Comparison of ENCODE assay signal across 16 cellular contexts in the genomic region with DNA sequence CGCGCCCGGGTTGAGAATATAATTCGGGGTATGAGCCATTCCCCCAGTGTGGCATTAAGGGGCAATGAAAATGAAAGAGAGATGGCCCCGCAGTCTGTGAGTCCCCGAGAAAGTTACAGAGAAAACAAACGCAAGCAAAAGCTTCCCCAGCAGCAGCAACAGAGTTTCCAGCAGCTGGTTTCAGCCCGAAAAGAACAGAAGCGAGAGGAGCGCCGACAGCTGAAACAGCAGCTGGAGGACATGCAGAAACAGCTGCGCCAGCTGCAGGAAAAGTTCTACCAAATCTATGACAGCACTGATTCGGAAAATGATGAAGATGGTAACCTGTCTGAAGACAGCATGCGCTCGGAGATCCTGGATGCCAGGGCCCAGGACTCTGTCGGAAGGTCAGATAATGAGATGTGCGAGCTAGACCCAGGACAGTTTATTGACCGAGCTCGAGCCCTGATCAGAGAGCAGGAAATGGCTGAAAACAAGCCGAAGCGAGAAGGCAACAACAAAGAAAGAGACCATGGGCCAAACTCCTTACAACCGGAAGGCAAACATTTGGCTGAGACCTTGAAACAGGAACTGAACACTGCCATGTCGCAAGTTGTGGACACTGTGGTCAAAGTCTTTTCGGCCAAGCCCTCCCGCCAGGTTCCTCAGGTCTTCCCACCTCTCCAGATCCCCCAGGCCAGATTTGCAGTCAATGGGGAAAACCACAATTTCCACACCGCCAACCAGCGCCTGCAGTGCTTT. TPM values are rescaled to one million over a fixed set of nuclear protein-coding genes. Genes with fewer than 3 reads are reported as not detected.
DNase-seq lines count a peak whose midpoint lies in the region; ATAC-seq and TF ChIP-seq lines count a peak whose summit lies in the region.
"Had no signal": no experiment of that assay in that cellular context is flagged by ENCODE, and none has a peak within 500 bp of the region (broad histone marks: within the 10 kb centered on the region; RNA-seq: fewer than 3 reads in every experiment).

No MANE protein-coding gene starts in this region.

- H3K36me3 ChIP-seq in IMR-90 (ENCODE audit: control insufficient read depth, insufficient read depth, low read length) (no peaks in the 10 kb centered on the region), rectal smooth muscle tissue (ENCODE audit: control insufficient read depth, insufficient read depth, low read length) (no peaks in the 10 kb centered on the region)
- H3K36me3 ChIP-seq: MG63 had no signal

- H3K4me3 ChIP-seq in IMR-90 (ENCODE audit: insufficient read depth, low read depth, low read length) (no peak overlapping the region; the same call in 1 of the 2 replicates), rectal smooth muscle tissue (ENCODE audit: low read length) (peak overlapping the region; percentile 1)
- H3K4me3 ChIP-seq: MG63 had no signal

- H2AK9ac ChIP-seq in IMR-90 (replicated peaks; ENCODE audit: low read depth, low read length, poor library complexity) = no peak overlapping the region

- no peak overlapping the region for H2AFZ ChIP-seq in IMR-90 (replicated peaks; ENCODE audit: low read length, poor library complexity)

- H3K9me1 ChIP-seq in IMR-90 (ENCODE audit: insufficient read depth, low read length) = no peaks in the 10 kb centered on the region

- in situ Hi-C loops in IMR-90 (cut with MboI; ENCODE audit: low sequenced_read_pairs) = no loop called here

- TF ChIP-seq CTCF in IMR-90 (conservative IDR thresholded peaks at IDR 0.05; ENCODE audit: low read depth, low read length) (no peak), progenitor cell of endocrine pancreas (IDR thresholded peaks at IDR 0.05; ENCODE audit: unreplicated experiment) (no peak)

- no peak overlapping the region for H2AK5ac ChIP-seq in IMR-90 (ENCODE audit: low read depth, low read length)

- no peak overlapping the region for H3K27ac ChIP-seq in IMR-90 (ENCODE audit: insufficient read depth, low read length)
- H3K27ac ChIP-seq in rectal smooth muscle tissue (ENCODE audit: low read depth, low read length) = no peak overlapping the region

- H2BK5ac ChIP-seq in IMR-90 (ENCODE audit: low read depth, low read length, poor library complexity, severe bottlenecking) = no peak overlapping the region

- no peak overlapping the region for H2BK15ac ChIP-seq in IMR-90 (ENCODE audit: low read depth, low read length)

- no peak overlapping the region for H2BK120ac ChIP-seq in IMR-90 (ENCODE audit: low read depth, low read length)

- H3K27me3 Mint-ChIP-seq in progenitor cell of endocrine pancreas = no peaks in the 10 kb centered on the region

- H3K9me3 ChIP-seq in IMR-90 (ENCODE audit: control insufficient read depth, insufficient read depth, low read length) = no peaks in the 10 kb centered on the region
- H3K9me3 ChIP-seq: MG63 had no signal

- H3K79me1 ChIP-seq in IMR-90 (ENCODE audit: low read depth in 1 of 2, low read length in 2 of 2) = no peaks in the 10 kb centered on the region

- dilution Hi-C loops in IMR-90 (cut with HindIII; ENCODE audit: low sequenced_read_pairs, unreplicated experiment) = no loop called here

- H3K36me3 Mint-ChIP-seq in progenitor cell of endocrine pancreas (ENCODE audit: insufficient read depth) = peaks cover 34% of the 10 kb centered on the region

- no peak for TF ChIP-seq POLR2A in IMR-90 (IDR thresholded peaks at IDR 0.05; ENCODE audit: low read depth, low read length)

- intact Hi-C loops in IMR-90 (cut with micrococcal nuclease) = no loop called here
- intact Hi-C loops in Right ventricle myocardium superior (cut with DNase I) = no loop called here

- H3K4me1 Mint-ChIP-seq in progenitor cell of endocrine pancreas (ENCODE audit: low read depth) = peaks cover 36% of the 10 kb centered on the region

- H3K27ac Mint-ChIP-seq in progenitor cell of endocrine pancreas = no peak overlapping the region

- no peak overlapping the region for H3K9ac ChIP-seq in IMR-90 (ENCODE audit: low read depth, low read length)
- no peak overlapping the region for H3K9ac ChIP-seq in rectal smooth muscle tissue (ENCODE audit: low read length)

- DNase-seq in IMR-90 (no peak), SKM-1 (lab: John Stamatoyannopoulos, UW; ENCODE audit: unreplicated experiment) (peak; percentile 71), Right ventricle myocardium superior (no peak), progenitor cell of endocrine pancreas (ENCODE audit: low spot score, unreplicated experiment) (no peak), NCI-H1417 (lab: John Stamatoyannopoulos, UW) (no peak)
- DNase-seq in stimulated activated CD4-positive, alpha-beta T cell treated with anti-CD3 and anti-CD28 coated beads, Interleukin-1b, Interleukin-23, amount 100 ng/mL, for 48 hours = no peak
- DNase-seq: activated CD4-positive, alpha-beta T cell treated with anti-CD3 and anti-CD28 coated beads for 48 hours; activated CD8-positive, alpha-beta memory T cell treated with anti-CD3 and anti-CD28 coated beads, Interleukin-2, amount 50 U/mL, for 4 hours; activated naive CD4-positive, alpha-beta T cell; erythroblast; NCI-H2171; stimulated activated naive CD4-positive, alpha-beta T cell; T-helper 9 cell had no signal

- H4K91ac ChIP-seq in IMR-90 (ENCODE audit: insufficient read depth, low read depth, low read length) = no peak overlapping the region

- no peak overlapping the region for H4K5ac ChIP-seq in IMR-90 (ENCODE audit: low read depth, low read length)

- H3K4me3 Mint-ChIP-seq in progenitor cell of endocrine pancreas (ENCODE audit: low read depth) = no peak overlapping the region

- peak overlapping the region; percentile 16; the same call in 1 of the 2 replicates for H3K4me2 ChIP-seq in IMR-90 (ENCODE audit: low read depth, low read length)

- H3K4me1 ChIP-seq in IMR-90 (ENCODE audit: control insufficient read depth, insufficient read depth, low read length) (no peaks in the 10 kb centered on the region), rectal smooth muscle tissue (ENCODE audit: control insufficient read depth, insufficient read depth, low read length) (peaks cover 2% of the 10 kb centered on the region)

- POLR2A ChIA-PET in IMR-90 (lab: Charles Lee; ENCODE audit: unreplicated experiment) = no interaction called here

- H3K14ac ChIP-seq in IMR-90 (replicated peaks; ENCODE audit: low read depth, low read length) = no peak overlapping the region

- H2BK20ac ChIP-seq in IMR-90 (ENCODE audit: low read depth, low read length) = no peak overlapping the region

- no peak overlapping the region for H4K8ac ChIP-seq in IMR-90 (ENCODE audit: low read depth in 2 of 2, low read length in 2 of 2)

- H3K27me3 ChIP-seq in IMR-90 (ENCODE audit: control insufficient read depth, insufficient read depth, low read length) = peaks cover 7% of the 10 kb centered on the region
- H3K27me3 ChIP-seq in rectal smooth muscle tissue (ENCODE audit: control insufficient read depth, insufficient read depth, low read length) = no peaks in the 10 kb centered on the region

- BruUV-seq in IMR-90 (replicated peaks; lab: Mats Ljungman, UMichigan) = no TSS peak

- TF ChIP-seq RAD21 in IMR-90 (IDR thresholded peaks at IDR 0.05; ENCODE audit: low read length) = no peak

- H3K23ac ChIP-seq in IMR-90 (ENCODE audit: low read depth, low read length) = no peak overlapping the region

- ATAC-seq in IMR-90 (ENCODE audit: low read depth) (no peak), Right ventricle myocardium superior (ENCODE audit: poor library complexity) (peak; percentile 47), GM18868 (IDR thresholded peaks at IDR 0.05; ENCODE audit: unreplicated experiment) (no peak)

- H3K9me3 Mint-ChIP-seq in progenitor cell of endocrine pancreas (ENCODE audit: low read depth) = no peaks in the 10 kb centered on the region

- CTCF ChIA-PET in IMR-90 (lab: Yijun Ruan, JAX) = no interaction called here

- no peak overlapping the region for H3K18ac ChIP-seq in IMR-90 (ENCODE audit: low read depth, low read length)

- no peak overlapping the region for H3K56ac ChIP-seq in IMR-90 (ENCODE audit: extremely low read depth, insufficient read depth, low read length)

- no peak overlapping the region for H3K4ac ChIP-seq in IMR-90 (ENCODE audit: low read depth, low read length)

- H4K20me1 ChIP-seq in IMR-90 (ENCODE audit: insufficient read depth, low read length) = no peaks in the 10 kb centered on the region

- WGBS in IMR-90 (ENCODE audit: extremely low coverage in 2 of 2, insufficient read length in 1 of 2), 2 experiments = 29% methylated on average over 13 of the region's 27 CpGs; no CpG with 5 or more reads in 1 of the 2 experiments

TF ChIP-seq in IMR-90, 13 proteins besides CTCF, POLR2A, EP300 and RAD21 (continues in another document):
- TF ChIP-seq RCOR1 (IDR thresholded peaks at IDR 0.05; ENCODE audit: insufficient replicate concordance, low read length) (no peak), MXI1 (IDR thresholded peaks at IDR 0.05; ENCODE audit: borderline replicate concordance, low read depth, low read length) (no peak), SMC3 (IDR thresholded peaks at IDR 0.05; ENCODE audit: low read depth, low read length) (no peak), MAZ (IDR thresholded peaks at IDR 0.05; ENCODE audit: borderline replicate concordance, low read depth, low read length) (no peak), RFX5 (IDR thresholded peaks at IDR 0.05; ENCODE audit: low read depth, low read length) (no peak), BHLHE40 (IDR thresholded peaks at IDR 0.05; ENCODE audit: low read depth, low read length) (no peak), NFE2L2 (IDR thresholded peaks at IDR 0.05; ENCODE audit: low read depth, low read length) (no peak), CEBPB (IDR thresholded peaks at IDR 0.05; ENCODE audit: low read depth, low read length) (no peak), MAFK (IDR thresholded peaks at IDR 0.05; ENCODE audit: low read depth, low read length) (no peak), FOS (IDR thresholded peaks at IDR 0.05; ENCODE audit: low read depth, low read length) (no peak)
- TF ChIP-seq, protein P1, sequence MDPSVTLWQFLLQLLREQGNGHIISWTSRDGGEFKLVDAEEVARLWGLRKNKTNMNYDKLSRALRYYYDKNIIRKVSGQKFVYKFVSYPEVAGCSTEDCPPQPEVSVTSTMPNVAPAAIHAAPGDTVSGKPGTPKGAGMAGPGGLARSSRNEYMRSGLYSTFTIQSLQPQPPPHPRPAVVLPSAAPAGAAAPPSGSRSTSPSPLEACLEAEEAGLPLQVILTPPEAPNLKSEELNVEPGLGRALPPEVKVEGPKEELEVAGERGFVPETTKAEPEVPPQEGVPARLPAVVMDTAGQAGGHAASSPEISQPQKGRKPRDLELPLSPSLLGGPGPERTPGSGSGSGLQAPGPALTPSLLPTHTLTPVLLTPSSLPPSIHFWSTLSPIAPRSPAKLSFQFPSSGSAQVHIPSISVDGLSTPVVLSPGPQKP (IDR thresholded peaks at IDR 0.05; ENCODE audit: borderline replicate concordance, low read depth, low read length) = no peak

RNA-seq across cellular contexts. Expression of a gene that starts 9.4 kb away (rescaled TPM):
- total RNA-seq in IMR-90 (2012; rRNA removed) (under 0.01 and 0.28 TPM in 2 replicates), Right ventricle myocardium superior (85.2 TPM), progenitor cell of endocrine pancreas (63.2 and 73.9 TPM in 2 replicates)
- polyA plus RNA-seq in IMR-90 (2012; rRNA removed) = 0.02 and 0.03 TPM in 2 replicates
- polyA plus RNA-seq in IMR-90 (2012; cell fraction: cytosol; rRNA removed) = 0.02 TPM in 1 of 2 replicates, not detected in the other
- 0.01 TPM in 1 of 2 replicates, not detected in the other for polyA plus RNA-seq in IMR-90 (2012; cell fraction: nucleus; rRNA removed; ENCODE audit: low replicate concordance)

Comparison
In these comparisons a context has a peak if more than half of its experiments do, and no peak if none do; other contexts are left out.
1. RNA of a gene that starts 9.4 kb away (total RNA-seq): 85.2 TPM in Right ventricle myocardium superior (single experiment) and 63.2 to 73.9 TPM in progenitor cell of endocrine pancreas; under 0.01 to 0.28 TPM in IMR-90; every median in the first group is over 10 times any median in the second.